9 cellular contexts compared by ENCODE assay signal in genomic region chr16:74832228-74832627, GRCh38. TPM values are rescaled to one million over a fixed set of nuclear protein-coding genes. Genes with fewer than 3 reads are reported as not detected.
"Had no signal": no experiment of that assay in that cellular context is flagged by ENCODE, and none has a peak within 500 bp of the region (broad histone marks: within the 10 kb centered on the region; RNA-seq: fewer than 3 reads in every experiment).

No MANE protein-coding gene starts in this region.

- ATAC-seq: GM12878 had no signal

- H3K4me3 ChIP-seq: GM12878 had no signal

- FAIRE-seq: G401.6, GM12878, GM12891, GM12892, GM18507, GM19239 had no signal

- DNase-seq: GDM1, GF-D8 had no signal

RNA-seq across cellular contexts. Expression of gene FA2H, which starts 57.6 kb away (rescaled TPM):
- total RNA-seq: G401 had no signal
